ENCODE assay signal across 1 cellular context in the genomic region with DNA sequence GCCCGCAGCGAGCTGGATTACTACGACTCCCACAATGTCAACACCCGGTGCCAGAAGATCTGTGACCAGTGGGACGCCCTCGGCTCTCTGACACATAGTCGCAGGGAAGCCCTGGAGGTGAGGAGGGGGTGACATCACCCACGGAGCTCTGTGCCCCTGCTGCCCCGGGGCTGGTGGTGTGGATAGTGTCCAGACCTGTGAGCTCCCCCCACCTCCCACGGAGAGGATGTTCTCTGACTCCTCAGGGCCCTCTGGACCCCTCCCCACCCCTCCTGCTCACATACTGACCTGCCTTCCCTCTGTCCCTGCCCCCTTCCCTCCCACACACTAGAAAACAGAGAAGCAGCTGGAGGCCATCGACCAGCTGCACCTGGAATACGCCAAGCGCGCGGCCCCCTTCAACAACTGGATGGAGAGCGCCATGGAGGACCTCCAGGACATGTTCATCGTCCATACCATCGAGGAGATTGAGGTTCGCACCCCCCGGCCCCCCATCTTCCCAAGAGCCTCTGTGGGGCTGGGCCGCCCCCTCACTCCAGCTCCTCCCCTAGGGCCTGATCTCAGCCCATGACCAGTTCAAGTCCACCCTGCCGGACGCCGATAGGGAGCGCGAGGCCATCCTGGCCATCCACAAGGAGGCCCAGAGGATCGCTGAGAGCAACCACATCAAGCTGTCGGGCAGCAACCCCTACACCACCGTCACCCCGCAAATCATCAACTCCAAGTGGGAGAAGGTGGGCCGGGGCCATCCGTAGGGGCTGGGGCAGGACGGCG.
TF ChIP-seq lines count a peak whose summit lies in the region.

No MANE protein-coding gene starts in this region.

TF ChIP-seq in endothelial cell of umbilical vein, 7 proteins besides CTCF, POLR2A, EP300 and RAD21:
- TF ChIP-seq GATA2 (IDR thresholded peaks at IDR 0.05; ENCODE audit: insufficient read depth, insufficient read length, low read depth, low read length): no peak
- no peak for TF ChIP-seq EZH2 (IDR thresholded peaks at IDR 0.05; ENCODE audit: borderline replicate concordance, low read depth, low read length, severe bottlenecking)
- TF ChIP-seq FOS (IDR thresholded peaks at IDR 0.05; ENCODE audit: borderline replicate concordance, insufficient read depth, low read length): no peak
- TF ChIP-seq, protein P1, sequence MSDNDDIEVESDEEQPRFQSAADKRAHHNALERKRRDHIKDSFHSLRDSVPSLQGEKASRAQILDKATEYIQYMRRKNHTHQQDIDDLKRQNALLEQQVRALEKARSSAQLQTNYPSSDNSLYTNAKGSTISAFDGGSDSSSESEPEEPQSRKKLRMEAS (IDR thresholded peaks at IDR 0.05; ENCODE audit: insufficient read depth, insufficient read length): no peak
- TF ChIP-seq JUN (IDR thresholded peaks at IDR 0.05; ENCODE audit: borderline replicate concordance, insufficient read depth, insufficient read length, low read depth): no peak
- no peak for TF ChIP-seq MYC (IDR thresholded peaks at IDR 0.05; ENCODE audit: low read depth, low read length)
- TF ChIP-seq POLR2AphosphoS5 (IDR thresholded peaks at IDR 0.05; ENCODE audit: insufficient read depth, low read depth, low read length): no peak
TF ChIP-seq in endothelial cell of umbilical vein: peak in this region for 0.
